10 cellular contexts compared by ENCODE assay signal in genomic region chr10:79136227-79137005, GRCh38.
DNase-seq lines count a peak whose midpoint lies in the region; ATAC-seq, FAIRE-seq and TF ChIP-seq lines count a peak whose summit lies in the region.
"Had no signal": no experiment of that assay in that cellular context is flagged by ENCODE, and none has a peak within 500 bp of the region (broad histone marks: within the 10 kb centered on the region; RNA-seq: fewer than 3 reads in every experiment).

No MANE protein-coding gene starts in this region.

- TF ChIP-seq POLR2A in H1 (IDR thresholded peaks at IDR 0.05; ENCODE audit: control extremely low read depth in 1 of 2, low read depth in 2 of 2, low read length in 2 of 2) (no peak), ovary (IDR thresholded peaks at IDR 0.05) (no peak)

- no peak for ATAC-seq in GM18870 (IDR thresholded peaks at IDR 0.05; ENCODE audit: unreplicated experiment)

- no peak overlapping the region for H3K9ac ChIP-seq in H1 (replicated peaks in 1 of 4; ENCODE audit: extremely low read depth in 1 of 4, low read depth in 3 of 4, low read length in 3 of 4)

- no peak for FAIRE-seq in H1 (lab: Jason Lieb, UNC)

- no peak overlapping the region for H3K23ac ChIP-seq in H1 (ENCODE audit: insufficient read length)

- H3K9me3 ChIP-seq in H1 (ENCODE audit: insufficient read depth in 2 of 2, low read depth in 1 of 2, low read length in 1 of 2): no peaks in the 10 kb centered on the region
- no peaks in the 10 kb centered on the region for H3K9me3 ChIP-seq in ovary

- peaks cover 2 to 6% of the 10 kb centered on the region in 2 experiments for H4K20me1 ChIP-seq in H1 (replicated peaks in 1 of 2; ENCODE audit: control insufficient read depth in 1 of 2, insufficient read depth in 2 of 2, low read length in 2 of 2)

- H3K27ac ChIP-seq in H1 (ENCODE audit: low read depth, low read length) (no peak overlapping the region), ovary (peak overlapping the region; percentile 65 to 83)

- no peak overlapping the region for H3K56ac ChIP-seq in H1 (replicated peaks; ENCODE audit: insufficient read length, low read depth, low read length)

- no peak overlapping the region for H4K5ac ChIP-seq in H1 (ENCODE audit: insufficient read length, low read depth, low read length)

- H4K8ac ChIP-seq in H1 (ENCODE audit: extremely low read depth, insufficient read depth, low read length): no peak overlapping the region

- H2AK5ac ChIP-seq in H1 (ENCODE audit: low read depth, low read length): peak overlapping the region; percentile 16; the same call in 1 of the 2 replicates

- no peak overlapping the region for H2BK120ac ChIP-seq in H1 (replicated peaks; ENCODE audit: low read depth, low read length)

- H3K14ac ChIP-seq in H1 (ENCODE audit: insufficient read length): no peak overlapping the region

- no peak for TF ChIP-seq RAD21 in H1 (IDR thresholded peaks at IDR 0.05 in 1 of 2, conservative IDR thresholded peaks at IDR 0.05 in 1 of 2; ENCODE audit: low read depth in 2 of 2, low read length in 2 of 2)

- no peak overlapping the region for H2AFZ ChIP-seq in H1 (ENCODE audit: low read length)

- H2BK5ac ChIP-seq in H1 (ENCODE audit: low read depth, low read length): peak overlapping the region; percentile 35; the same call in 1 of the 2 replicates

- TF ChIP-seq CTCF in H1 (IDR thresholded peaks at IDR 0.05; ENCODE audit: control extremely low read depth in 1 of 3, insufficient read depth in 1 of 3, low read depth in 1 of 3, low read length in 3 of 3): no peak
- TF ChIP-seq CTCF in ovary (IDR thresholded peaks at IDR 0.05): no peak

- H3K4me2 ChIP-seq in H1 (ENCODE audit: insufficient read depth in 1 of 2, low read depth in 2 of 2, low read length in 2 of 2): no peak overlapping the region

- WGBS in H1 (ENCODE audit: extremely low coverage in 1 of 2, insufficient coverage in 1 of 2, insufficient read length in 1 of 2, insufficient replicate concordance in 2 of 2, low coverage in 1 of 2, low lambda C conversion rate in 2 of 2, missing lambda C conversion rate in 1 of 2), 2 experiments: 92% methylated on average over 2 of the region's 2 CpGs; no CpG with 5 or more reads in 1 of the 2 experiments
- 45 to 66% (median 50%) methylated on average over 2 of the region's 2 CpGs for WGBS in ovary, 3 donors

- peaks cover 0 to 28% of the 10 kb centered on the region in 2 experiments; a peak in 3 of 4 replicates for H3K79me2 ChIP-seq in H1 (ENCODE audit: control insufficient read depth in 1 of 2, insufficient read depth in 2 of 2, low read length in 2 of 2)

- intact Hi-C loops in ovary (cut with DNase I): no loop called here

- H2BK20ac ChIP-seq in H1 (ENCODE audit: low read length): no peak overlapping the region

- peak overlapping the region; percentile 31; the same call in 1 of the 2 replicates for H2BK12ac ChIP-seq in H1 (ENCODE audit: low read depth, low read length)

- peak overlapping the region; percentile 63 for H4K91ac ChIP-seq in H1 (replicated peaks; ENCODE audit: insufficient read length, low read length)

- CTCF ChIA-PET in H1 (lab: Charles Lee; ENCODE audit: partially characterized antibody): interaction anchor here (0.8 to 2.4 kb wide), 8 partner anchors 12 to 62 kb away, joined by 3 to 9 read pairs (median 4); no protein-coding TSS in a partner anchor

- H3K36me3 ChIP-seq in H1 (ENCODE audit: control insufficient read depth in 2 of 4, insufficient read depth in 4 of 4, low read length in 3 of 4): peaks cover 0 to 16% (median 4%) of the 10 kb centered on the region in 4 experiments; a peak in 4 of 8 replicates
- H3K36me3 ChIP-seq in ovary: no peaks in the 10 kb centered on the region

- TF ChIP-seq EP300 in H1 (IDR thresholded peaks at IDR 0.05; ENCODE audit: borderline replicate concordance in 1 of 2, low read depth in 2 of 2, low read length in 2 of 2) (no peak), ovary (IDR thresholded peaks at IDR 0.05) (no peak)

- DNase-seq in GF-D8 (lab: John Stamatoyannopoulos, UW) (peak; percentile 14), NCI-H82 treated with DMSO at 0.1 percent for 48 hours (lab: John Stamatoyannopoulos, UW; ENCODE audit: unreplicated experiment) (peak; percentile 4), H1 (ENCODE audit: low read depth in 1 of 2, low spot score in 2 of 2) (no peak), ovary (no peak), NCI-H1436 treated with DMSO at 0.1 percent for 48 hours (lab: John Stamatoyannopoulos, UW) (no peak), NCI-H748 (lab: John Stamatoyannopoulos, UW; ENCODE audit: unreplicated experiment) (no peak), NCI-H2081 (lab: John Stamatoyannopoulos, UW) (no peak)
- DNase-seq: activated CD4-positive, alpha-beta T cell treated with anti-CD3 and anti-CD28 coated beads for 1 hour; effector CD8-positive, alpha-beta T cell had no signal

- peaks cover 15 to 43% (median 27%) of the 10 kb centered on the region in 4 experiments for H3K4me1 ChIP-seq in H1 (replicated peaks in 1 of 4; ENCODE audit: control insufficient read depth in 3 of 4, insufficient read depth in 4 of 4, low read length in 3 of 4)
- H3K4me1 ChIP-seq in ovary (ENCODE audit: insufficient read depth): peaks cover 60% of the 10 kb centered on the region

- peaks cover 3% of the 10 kb centered on the region for H3K23me2 ChIP-seq in H1 (ENCODE audit: low read depth, low read length)

- H3K79me1 ChIP-seq in H1 (ENCODE audit: low read depth, low read length): peaks cover 24% of the 10 kb centered on the region

- POLR2A ChIA-PET in H1 (lab: Charles Lee; ENCODE audit: partially characterized antibody): interaction anchor here (1.0 kb wide), 1 partner anchor 13 kb away, joined by 3 read pairs; no protein-coding TSS in a partner anchor

- H2BK15ac ChIP-seq in H1 (ENCODE audit: low read length): peak overlapping the region; percentile 18; the same call in 1 of the 2 replicates

- H3K27me3 ChIP-seq in H1 (replicated peaks in 1 of 4; ENCODE audit: control insufficient read depth in 3 of 4, extremely low read depth in 1 of 4, insufficient read depth in 3 of 4, low read length in 3 of 4): no peaks in the 10 kb centered on the region
- H3K27me3 ChIP-seq in ovary: no peaks in the 10 kb centered on the region

- H3K4me3 ChIP-seq in H1 (ENCODE audit: extremely low read depth in 1 of 4, insufficient read depth in 2 of 4, low read depth in 3 of 4, low read length in 4 of 4) (no peak overlapping the region), ovary (no peak overlapping the region)

- no peak overlapping the region for H3K18ac ChIP-seq in H1 (ENCODE audit: extremely low read depth, low read length)

- H3K4ac ChIP-seq in H1 (replicated peaks; ENCODE audit: insufficient read length, low read depth, low read length): no peak overlapping the region

TF ChIP-seq in H1, 55 proteins besides CTCF, POLR2A, EP300 and RAD21 (continues in another document):
- TF ChIP-seq CHD1 (IDR thresholded peaks at IDR 0.05; ENCODE audit: low read depth, low read length) (no peak), GTF2F1 (IDR thresholded peaks at IDR 0.05; ENCODE audit: borderline replicate concordance, low read depth, low read length) (no peak), TEAD4 (IDR thresholded peaks at IDR 0.05; ENCODE audit: low read depth, low read length) (no peak), CHD2 (IDR thresholded peaks at IDR 0.05; ENCODE audit: low read length) (no peak), POLR2AphosphoS5 (IDR thresholded peaks at IDR 0.05; ENCODE audit: low read depth, low read length) (no peak), BCL11A (IDR thresholded peaks at IDR 0.05; ENCODE audit: low read depth in 2 of 2, low read length in 2 of 2) (no peak), MAFK (IDR thresholded peaks at IDR 0.05; ENCODE audit: low read depth, low read length) (no peak), HDAC6 (IDR thresholded peaks at IDR 0.05; ENCODE audit: low read depth, low read length) (no peak)

Comparison
In these comparisons a context has a peak if more than half of its experiments do, and no peak if none do; other contexts are left out.
1. DNase-seq: peak in GF-D8 (single experiment) and NCI-H82 treated with DMSO at 0.1 percent for 48 hours (single experiment); none in H1 (0 of 2), ovary (0 of 5), NCI-H1436 treated with DMSO at 0.1 percent for 48 hours (single experiment), NCI-H748 (single experiment) and NCI-H2081 (0 of 2).